Comparison of ENCODE assay signal across 8 cellular contexts in genomic region chrX:12396584-12396983, GRCh38.
"Had no signal": no experiment of that assay in that cellular context is flagged by ENCODE, and none has a peak within 500 bp of the region (broad histone marks: within the 10 kb centered on the region; RNA-seq: fewer than 3 reads in every experiment).

No MANE protein-coding gene starts in this region.

- H3K27ac Mint-ChIP-seq: GM23338, H9 had no signal

- ATAC-seq: GM23338, K562 had no signal

- DNase-seq: H9, HCEC 1CT, KG1 had no signal

- FAIRE-seq: H1, H54, HTR-8/SVneo, K562 had no signal

- H2AFZ ChIP-seq: GM23338 had no signal

- H3K4me1 Mint-ChIP-seq: GM23338, H9 had no signal

- H3K4me3 Mint-ChIP-seq: GM23338, H9 had no signal

- H3K9me3 Mint-ChIP-seq: GM23338 had no signal

- H3K4me2 ChIP-seq: GM23338 had no signal

- H3K4me3 ChIP-seq: GM23338, K562 had no signal
